16 cellular contexts compared by ENCODE assay signal in the genomic region with DNA sequence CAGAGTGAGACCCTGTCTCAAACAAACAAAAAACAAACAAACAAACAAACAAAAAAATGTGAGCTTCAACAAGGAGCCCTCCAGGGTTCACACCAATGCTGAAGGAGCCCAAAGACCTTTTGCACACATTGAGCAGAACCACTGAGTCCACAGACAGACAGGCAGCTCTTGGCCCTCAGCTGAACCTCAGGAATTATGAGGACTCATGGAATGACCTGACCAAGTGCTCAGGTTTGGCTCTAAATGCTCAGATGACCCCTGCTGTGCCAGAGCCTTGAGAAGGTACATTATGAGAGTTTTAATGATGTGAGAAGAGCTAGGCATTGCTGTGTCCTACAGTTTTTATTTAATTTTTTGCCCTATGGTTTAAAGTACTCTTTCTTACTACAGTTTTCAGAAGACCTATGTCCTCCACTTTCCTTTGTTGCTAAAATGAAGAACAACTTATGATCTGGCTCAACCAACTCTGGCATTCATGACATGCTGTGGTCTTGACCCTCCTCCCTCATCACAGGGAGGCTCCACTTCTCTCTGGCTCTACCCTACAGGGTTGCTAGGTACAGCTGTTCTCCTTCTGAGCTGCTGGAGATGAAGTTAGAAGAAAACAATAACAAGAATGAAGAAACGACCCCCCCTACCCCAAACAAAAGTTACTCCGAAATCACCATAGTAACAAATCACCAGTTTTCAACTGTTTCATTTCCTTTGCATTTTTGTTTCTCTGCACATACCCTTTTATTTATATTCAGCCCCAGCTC.
DNase-seq lines count a peak whose midpoint lies in the region; ATAC-seq, FAIRE-seq and TF ChIP-seq lines count a peak whose summit lies in the region.
"Had no signal": no experiment of that assay in that cellular context is flagged by ENCODE, and none has a peak within 500 bp of the region (broad histone marks: within the 10 kb centered on the region; RNA-seq: fewer than 3 reads in every experiment).

No MANE protein-coding gene starts in this region.

- H3K27ac ChIP-seq in CD8-positive, alpha-beta memory T cell (ENCODE audit: low read depth, low read length): no peak overlapping the region
- H3K27ac ChIP-seq in endothelial cell of umbilical vein (ENCODE audit: insufficient read depth, low read depth, low read length): no peak overlapping the region
- H3K27ac ChIP-seq in neural progenitor cell: no peak overlapping the region
- H3K27ac ChIP-seq in colonic mucosa: no peak overlapping the region
- H3K27ac ChIP-seq: cardiac muscle cell, gastroesophageal sphincter, pancreas had no signal

- TF ChIP-seq CTCF in endothelial cell of umbilical vein (IDR thresholded peaks at IDR 0.05; ENCODE audit: extremely low read depth in 1 of 2, insufficient read depth in 1 of 2, low read depth in 1 of 2, low read length in 2 of 2) (no peak), neural progenitor cell (IDR thresholded peaks at IDR 0.05) (no peak), colonic mucosa (IDR thresholded peaks at IDR 0.05) (no peak), GM20000 (IDR thresholded peaks at IDR 0.05; ENCODE audit: extremely low read depth, missing control alignments) (no peak)

- ATAC-seq in activated CD8-positive, alpha-beta T cell treated with anti-CD3 and anti-CD28 coated beads, Interleukin-2, amount 10 ng/mL, durations not matched to agents 7 days and 5 days: no peak
- no peak for ATAC-seq in HG03159 (IDR thresholded peaks at IDR 0.05; ENCODE audit: unreplicated experiment)
- ATAC-seq: gastroesophageal sphincter, pancreas had no signal

- H3K4me2 ChIP-seq in endothelial cell of umbilical vein (ENCODE audit: insufficient read depth, low read length): no peak overlapping the region
- H3K4me2 ChIP-seq in neural progenitor cell: no peak overlapping the region
- H3K4me2 ChIP-seq: smooth muscle cell had no signal

- no peaks in the 10 kb centered on the region for H3K27me3 Mint-ChIP-seq in CD8-positive, alpha-beta memory T cell
- H3K27me3 Mint-ChIP-seq in activated CD8-positive, alpha-beta T cell treated with anti-CD3 and anti-CD28 coated beads, Interleukin-2, amount 10 ng/mL, durations not matched to agents 7 days and 5 days (ENCODE audit: low read depth): no peaks in the 10 kb centered on the region
- peaks cover 10% of the 10 kb centered on the region for H3K27me3 Mint-ChIP-seq in neural progenitor cell (ENCODE audit: insufficient read depth, low read depth)

- peak overlapping the region; percentile 90 to 100 (median 96) for H3K27ac Mint-ChIP-seq in CD8-positive, alpha-beta memory T cell
- H3K27ac Mint-ChIP-seq in activated CD8-positive, alpha-beta T cell treated with anti-CD3 and anti-CD28 coated beads, Interleukin-2, amount 10 ng/mL, durations not matched to agents 7 days and 5 days: peak overlapping the region; percentile 13
- H3K27ac Mint-ChIP-seq in neural progenitor cell: peak overlapping the region; percentile 84

- dilution Hi-C loops in endothelial cell of umbilical vein (cut with MboI; ENCODE audit: extremely low pct_ligation_motif_present, low sequenced_read_pairs): no loop called here

- peaks cover 40 to 96% (median 44%) of the 10 kb centered on the region in 3 donors for H3K36me3 Mint-ChIP-seq in CD8-positive, alpha-beta memory T cell
- H3K36me3 Mint-ChIP-seq in activated CD8-positive, alpha-beta T cell treated with anti-CD3 and anti-CD28 coated beads, Interleukin-2, amount 10 ng/mL, durations not matched to agents 7 days and 5 days (ENCODE audit: low read depth): peaks cover 77% of the 10 kb centered on the region
- peaks cover 33% of the 10 kb centered on the region for H3K36me3 Mint-ChIP-seq in neural progenitor cell

- no peak overlapping the region for H3K4me3 ChIP-seq in CD8-positive, alpha-beta memory T cell (ENCODE audit: low read length)
- no peak overlapping the region for H3K4me3 ChIP-seq in endothelial cell of umbilical vein (replicated peaks in 1 of 3; ENCODE audit: insufficient read depth in 1 of 3, low read depth in 1 of 3, low read length in 3 of 3)
- no peak overlapping the region for H3K4me3 ChIP-seq in neural progenitor cell
- no peak overlapping the region for H3K4me3 ChIP-seq in colonic mucosa
- H3K4me3 ChIP-seq: cardiac muscle cell, gastroesophageal sphincter, pancreas, smooth muscle cell had no signal

- CTCF ChIA-PET in CD8-positive, alpha-beta memory T cell (lab: Charles Lee): interaction anchor here (0.8 to 2.1 kb wide), 5 partner anchors 8 to 34 kb away, joined by 4 to 7 read pairs (median 5); no protein-coding TSS in a partner anchor
- CTCF ChIA-PET in activated CD8-positive, alpha-beta T cell treated with anti-CD3 and anti-CD28 coated beads, Interleukin-2, amount 10 ng/mL, durations not matched to agents 7 days and 5 days (lab: Charles Lee): interaction anchor here (0.6 to 2.5 kb wide), 5 partner anchors 11 to 29 kb away, joined by 3 to 19 read pairs (median 4); no protein-coding TSS in a partner anchor
- CTCF ChIA-PET in endothelial cell of umbilical vein (lab: Charles Lee): interaction anchor here (1.0 to 1.5 kb wide), 3 partner anchors 9 to 274 kb away, joined by 3 to 6 read pairs (median 4); no protein-coding TSS in a partner anchor

- no TSS peak for BruUV-seq in endothelial cell of umbilical vein (replicated peaks; lab: Mats Ljungman, UMichigan)

- no peak overlapping the region for H3K9ac ChIP-seq in endothelial cell of umbilical vein (replicated peaks; ENCODE audit: extremely low read depth, insufficient read depth, low read length)
- no peak overlapping the region for H3K9ac ChIP-seq in neural progenitor cell
- H3K9ac ChIP-seq in colonic mucosa (ENCODE audit: low read depth in 2 of 2, low read length in 2 of 2): no peak overlapping the region

- FAIRE-seq in endothelial cell of umbilical vein (lab: Jason Lieb, UNC): no peak
- FAIRE-seq: islet of Langerhans, pancreas had no signal

- peaks cover 19% of the 10 kb centered on the region for H3K36me3 ChIP-seq in CD8-positive, alpha-beta memory T cell (ENCODE audit: insufficient read depth, low read length)
- H3K36me3 ChIP-seq in endothelial cell of umbilical vein (ENCODE audit: control insufficient read depth in 2 of 2, extremely low read depth in 1 of 2, insufficient read depth in 2 of 2, low read length in 2 of 2) (no peaks in the 10 kb centered on the region), neural progenitor cell (peaks cover 7% of the 10 kb centered on the region), colonic mucosa (no peaks in the 10 kb centered on the region)
- H3K36me3 ChIP-seq: cardiac muscle cell, gastroesophageal sphincter, pancreas had no signal

- peaks cover 37% of the 10 kb centered on the region for H3F3A ChIP-seq in neural progenitor cell (ENCODE audit: low read depth)

- POLR2A ChIA-PET in CD8-positive, alpha-beta memory T cell (lab: Charles Lee): interaction anchor here (0.6 to 0.9 kb wide), 4 partner anchors 8 to 61 kb away, joined by 4 to 7 read pairs (median 6); no protein-coding TSS in a partner anchor
- POLR2A ChIA-PET in activated CD8-positive, alpha-beta T cell treated with anti-CD3 and anti-CD28 coated beads, Interleukin-2, amount 10 ng/mL, durations not matched to agents 7 days and 5 days (lab: Charles Lee): no interaction called here
- POLR2A ChIA-PET in endothelial cell of umbilical vein (lab: Charles Lee): interaction anchor here (2.1 kb wide), 1 partner anchor 13 kb away, joined by 6 read pairs; no protein-coding TSS in a partner anchor

- no peak for TF ChIP-seq POLR2A in endothelial cell of umbilical vein (IDR thresholded peaks at IDR 0.05; ENCODE audit: low read depth, low read length)

- no peaks in the 10 kb centered on the region for H3K27me3 ChIP-seq in CD8-positive, alpha-beta memory T cell (ENCODE audit: insufficient read depth, low read length, poor library complexity, severe bottlenecking)
- H3K27me3 ChIP-seq in endothelial cell of umbilical vein (ENCODE audit: control insufficient read depth in 2 of 2, insufficient read depth in 2 of 2, low read length in 2 of 2): no peaks in the 10 kb centered on the region
- no peaks in the 10 kb centered on the region for H3K27me3 ChIP-seq in neural progenitor cell
- H3K27me3 ChIP-seq in colonic mucosa: no peaks in the 10 kb centered on the region
- H3K27me3 ChIP-seq: cardiac muscle cell, gastroesophageal sphincter, pancreas had no signal

- peaks cover 87% of the 10 kb centered on the region for H3K4me1 ChIP-seq in CD8-positive, alpha-beta memory T cell (ENCODE audit: insufficient read depth, low read length)
- H3K4me1 ChIP-seq in endothelial cell of umbilical vein (ENCODE audit: control insufficient read depth, extremely low read depth, insufficient read depth, low read length): peaks cover 12% of the 10 kb centered on the region
- H3K4me1 ChIP-seq in neural progenitor cell: peaks cover 32% of the 10 kb centered on the region
- H3K4me1 ChIP-seq in colonic mucosa: no peaks in the 10 kb centered on the region
- H3K4me1 ChIP-seq: pancreas had no signal

- no peaks in the 10 kb centered on the region for H4K20me1 ChIP-seq in endothelial cell of umbilical vein (replicated peaks; ENCODE audit: control insufficient read depth, extremely low read depth, insufficient read depth, low read length)
- H4K20me1 ChIP-seq in neural progenitor cell (ENCODE audit: low read depth): peaks cover 10% of the 10 kb centered on the region

- intact Hi-C loops in endothelial cell of umbilical vein (cut with micrococcal nuclease) (no loop called here), colonic mucosa (cut with DNase I) (no loop called here)

- H3K9me3 Mint-ChIP-seq in CD8-positive, alpha-beta memory T cell: peaks cover 0 to 12% (median 10%) of the 10 kb centered on the region in 5 donors
- peaks cover 7% of the 10 kb centered on the region for H3K9me3 Mint-ChIP-seq in activated CD8-positive, alpha-beta T cell treated with anti-CD3 and anti-CD28 coated beads, Interleukin-2, amount 10 ng/mL, durations not matched to agents 7 days and 5 days (ENCODE audit: insufficient read depth)
- H3K9me3 Mint-ChIP-seq in neural progenitor cell: peaks cover 26% of the 10 kb centered on the region

- H3K79me2 ChIP-seq in endothelial cell of umbilical vein (ENCODE audit: control insufficient read depth, insufficient read depth, low read length) (peaks cover 2% of the 10 kb centered on the region), neural progenitor cell (ENCODE audit: low read depth) (peaks cover 42% of the 10 kb centered on the region)

- H3K9me3 ChIP-seq in CD8-positive, alpha-beta memory T cell (ENCODE audit: low read length): peaks cover 10% of the 10 kb centered on the region
- no peaks in the 10 kb centered on the region for H3K9me3 ChIP-seq in endothelial cell of umbilical vein (replicated peaks; ENCODE audit: control insufficient read depth, insufficient read depth, low read length)
- peaks cover 15% of the 10 kb centered on the region for H3K9me3 ChIP-seq in neural progenitor cell (ENCODE audit: low read depth)
- no peaks in the 10 kb centered on the region for H3K9me3 ChIP-seq in colonic mucosa
- H3K9me3 ChIP-seq: pancreas had no signal

- peak overlapping the region; percentile 4 to 75 (median 53) for H3K4me3 Mint-ChIP-seq in CD8-positive, alpha-beta memory T cell
- no peak overlapping the region for H3K4me3 Mint-ChIP-seq in activated CD8-positive, alpha-beta T cell treated with anti-CD3 and anti-CD28 coated beads, Interleukin-2, amount 10 ng/mL, durations not matched to agents 7 days and 5 days
- H3K4me3 Mint-ChIP-seq in neural progenitor cell: peak overlapping the region; percentile 11
- H3K4me3 Mint-ChIP-seq: CD14-positive monocyte had no signal

- H3K9me1 ChIP-seq in endothelial cell of umbilical vein (replicated peaks; ENCODE audit: control insufficient read depth, extremely low read depth, insufficient read depth, low read length): no peaks in the 10 kb centered on the region

- peak in 1 of 5 donors; percentile 28 for DNase-seq in CD8-positive, alpha-beta memory T cell
- DNase-seq in activated CD8-positive, alpha-beta T cell treated with anti-CD3 and anti-CD28 coated beads, Interleukin-2, amount 10 ng/mL, durations not matched to agents 7 days and 5 days: no peak
- peak; percentile 32 for DNase-seq in endothelial cell of umbilical vein (ENCODE audit: low read depth, low spot score)
- DNase-seq in neural progenitor cell (ENCODE audit: low spot score): no peak
- DNase-seq in colonic mucosa: no peak
- no peak for DNase-seq in GM20000 (ENCODE audit: low spot score)
- DNase-seq: activated CD4-positive, CD25-positive, alpha-beta regulatory T cell treated with anti-CD3 and anti-CD28 coated beads, Interleukin-2, amount 50 U/mL, for 72 hours; NCI-H2107; pancreas; RPMI8226 had no signal

- H2AFZ ChIP-seq in endothelial cell of umbilical vein (ENCODE audit: low read depth, low read length) (no peak overlapping the region), neural progenitor cell (replicated peaks) (no peak overlapping the region)

- H3K4me1 Mint-ChIP-seq in CD8-positive, alpha-beta memory T cell: peaks cover 96 to 98% (median 96%) of the 10 kb centered on the region in 3 donors
- H3K4me1 Mint-ChIP-seq in activated CD8-positive, alpha-beta T cell treated with anti-CD3 and anti-CD28 coated beads, Interleukin-2, amount 10 ng/mL, durations not matched to agents 7 days and 5 days (ENCODE audit: low read depth): peaks cover 75% of the 10 kb centered on the region
- peaks cover 72% of the 10 kb centered on the region for H3K4me1 Mint-ChIP-seq in neural progenitor cell

Comparison
In these comparisons a context has a peak if more than half of its experiments do, and no peak if none do; other contexts are left out.
1. H3K27ac Mint-ChIP-seq: peak in every context shown above with its lines; median percentile 96 in CD8-positive, alpha-beta memory T cell; 84 in neural progenitor cell; 13 in activated CD8-positive, alpha-beta T cell treated with anti-CD3 and anti-CD28 coated beads, Interleukin-2, amount 10 ng/mL, durations not matched to agents 7 days and 5 days.